10 cellular contexts compared by ENCODE assay signal in the genomic region with DNA sequence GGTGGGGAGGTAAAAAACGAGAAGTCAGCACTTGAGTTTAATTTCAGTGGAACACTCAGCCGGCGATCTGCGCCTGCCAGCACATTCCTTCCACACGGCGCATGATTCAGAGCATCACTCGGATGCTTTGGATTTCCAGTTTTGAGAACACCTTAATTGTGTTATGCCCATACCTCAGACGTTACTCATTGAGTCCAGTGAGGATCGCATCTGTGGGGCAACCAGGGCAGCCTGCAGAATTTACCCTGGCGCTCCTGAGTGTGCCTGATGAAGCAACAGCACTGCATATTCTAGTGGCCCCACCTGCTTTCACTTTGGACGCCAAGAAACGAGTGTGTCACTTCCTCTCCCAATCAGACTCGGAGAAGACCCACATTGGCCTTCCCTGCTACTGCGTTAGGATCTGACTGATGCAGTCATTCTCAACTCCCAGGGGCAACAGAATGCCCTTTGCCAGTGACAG. TPM values are rescaled to one million over a fixed set of nuclear protein-coding genes. Genes with fewer than 3 reads are reported as not detected.
DNase-seq lines count a peak whose midpoint lies in the region; ATAC-seq and TF ChIP-seq lines count a peak whose summit lies in the region.
"Had no signal": no experiment of that assay in that cellular context is flagged by ENCODE, and none has a peak within 500 bp of the region (broad histone marks: within the 10 kb centered on the region; RNA-seq: fewer than 3 reads in every experiment).

No MANE protein-coding gene starts in this region.

- 54 to 80% methylated on average over 9 to 14 of the region's 14 CpGs for WGBS in upper lobe of left lung, 2 donors
- WGBS in aorta, 2 donors: 73 to 81% methylated on average over 14 of the region's 14 CpGs

- H3K27ac ChIP-seq in upper lobe of left lung (peak overlapping the region; percentile 36 to 80 (median 79)), aorta (ENCODE audit: low read depth in 1 of 2, low read length in 2 of 2) (no peak overlapping the region), colonic mucosa (no peak overlapping the region)
- H3K27ac ChIP-seq: C4-2B had no signal

- H3K9me3 ChIP-seq in upper lobe of left lung (no peaks in the 10 kb centered on the region), aorta (ENCODE audit: control insufficient read depth, low read length) (no peaks in the 10 kb centered on the region), colonic mucosa (no peaks in the 10 kb centered on the region)

- DNase-seq in activated naive CD4-positive, alpha-beta T cell treated with anti-CD3 and anti-CD28 coated beads, Interleukin-2, amount 50 U/mL, for 16 hours: no peak
- no peak for DNase-seq in T-helper 2 cell treated with Interferon-gamma antibody and Interleukin-4, amounts not matched to agents 5 μg/mL and 100 μg/mL, for 36 hours (ENCODE audit: low spot score)
- DNase-seq in left ventricle myocardium superior (no peak), upper lobe of left lung (peak in 1 of 2 donors; percentile 46), aorta (no peak), colonic mucosa (no peak), GM10266 (ENCODE audit: extremely low spot score) (no peak)
- DNase-seq: NCI-H1105 had no signal

- no peaks in the 10 kb centered on the region for H3K9me3 Mint-ChIP-seq in activated naive CD4-positive, alpha-beta T cell treated with anti-CD3 and anti-CD28 coated beads, Interleukin-2, amount 50 U/mL, for 24 hours
- H3K9me3 Mint-ChIP-seq in T-helper 2 cell treated with Interferon-gamma antibody and Interleukin-4, amounts not matched to agents 5 μg/mL and 100 μg/mL, for 36 hours: no peaks in the 10 kb centered on the region

- ATAC-seq in left ventricle myocardium superior: peak; percentile 51
- peak; percentile 5 to 36 for ATAC-seq in upper lobe of left lung (ENCODE audit: low FRiP score in 2 of 2)
- ATAC-seq in aorta (ENCODE audit: low FRiP score): no peak

- peak overlapping the region; percentile 30 for H3K4me3 Mint-ChIP-seq in activated naive CD4-positive, alpha-beta T cell treated with anti-CD3 and anti-CD28 coated beads, Interleukin-2, amount 50 U/mL, for 24 hours
- peak overlapping the region; percentile 59 for H3K4me3 Mint-ChIP-seq in T-helper 2 cell treated with Interferon-gamma antibody and Interleukin-4, amounts not matched to agents 5 μg/mL and 100 μg/mL, for 36 hours

- H3K27me3 Mint-ChIP-seq in activated naive CD4-positive, alpha-beta T cell treated with anti-CD3 and anti-CD28 coated beads, Interleukin-2, amount 50 U/mL, for 24 hours: no peaks in the 10 kb centered on the region
- no peaks in the 10 kb centered on the region for H3K27me3 Mint-ChIP-seq in T-helper 2 cell treated with Interferon-gamma antibody and Interleukin-4, amounts not matched to agents 5 μg/mL and 100 μg/mL, for 36 hours (ENCODE audit: low read depth)

- H3K27ac Mint-ChIP-seq in activated naive CD4-positive, alpha-beta T cell treated with anti-CD3 and anti-CD28 coated beads, Interleukin-2, amount 50 U/mL, for 24 hours: no peak overlapping the region
- peak overlapping the region; percentile 60 for H3K27ac Mint-ChIP-seq in T-helper 2 cell treated with Interferon-gamma antibody and Interleukin-4, amounts not matched to agents 5 μg/mL and 100 μg/mL, for 36 hours

- H3K36me3 Mint-ChIP-seq in activated naive CD4-positive, alpha-beta T cell treated with anti-CD3 and anti-CD28 coated beads, Interleukin-2, amount 50 U/mL, for 24 hours: peaks cover 3% of the 10 kb centered on the region
- H3K36me3 Mint-ChIP-seq in T-helper 2 cell treated with Interferon-gamma antibody and Interleukin-4, amounts not matched to agents 5 μg/mL and 100 μg/mL, for 36 hours (ENCODE audit: low read depth): peaks cover 6% of the 10 kb centered on the region

- TF ChIP-seq CTCF in upper lobe of left lung (IDR thresholded peaks at IDR 0.05): peak in 2 of 6 experiments; percentile 6 to 28
- TF ChIP-seq CTCF in colonic mucosa (IDR thresholded peaks at IDR 0.05): no peak
- TF ChIP-seq CTCF in GM10266 (IDR thresholded peaks at IDR 0.05; ENCODE audit: control insufficient read depth, insufficient read depth, low read depth, missing control alignments): no peak

- no peak for TF ChIP-seq POLR2A in upper lobe of left lung (IDR thresholded peaks at IDR 0.05)

- H3K4me1 ChIP-seq in upper lobe of left lung: peaks cover 13 to 24% (median 17%) of the 10 kb centered on the region in 4 donors
- H3K4me1 ChIP-seq in aorta (ENCODE audit: control insufficient read depth in 1 of 2, insufficient read depth in 2 of 2, low read length in 2 of 2): no peaks in the 10 kb centered on the region
- H3K4me1 ChIP-seq in colonic mucosa: no peaks in the 10 kb centered on the region

- H3K9ac ChIP-seq in colonic mucosa (ENCODE audit: low read depth in 2 of 2, low read length in 2 of 2): no peak overlapping the region

- H3K4me1 Mint-ChIP-seq in activated naive CD4-positive, alpha-beta T cell treated with anti-CD3 and anti-CD28 coated beads, Interleukin-2, amount 50 U/mL, for 24 hours: peaks cover 10% of the 10 kb centered on the region
- peaks cover 9% of the 10 kb centered on the region for H3K4me1 Mint-ChIP-seq in T-helper 2 cell treated with Interferon-gamma antibody and Interleukin-4, amounts not matched to agents 5 μg/mL and 100 μg/mL, for 36 hours (ENCODE audit: low read depth)

- intact Hi-C loops in left ventricle myocardium superior (cut with micrococcal nuclease) (no loop called here), aorta (cut with DNase I) (no loop called here), colonic mucosa (cut with DNase I) (no loop called here)

- no peak for TF ChIP-seq EP300 in upper lobe of left lung (IDR thresholded peaks at IDR 0.05)

- H3K4me3 ChIP-seq in upper lobe of left lung: peak overlapping the region in 2 of 4 donors; percentile 9 to 17
- H3K4me3 ChIP-seq in aorta (ENCODE audit: low read length in 2 of 2): no peak overlapping the region
- no peak overlapping the region for H3K4me3 ChIP-seq in colonic mucosa

- peaks cover 0 to 19% (median 4%) of the 10 kb centered on the region in 4 donors for H3K36me3 ChIP-seq in upper lobe of left lung
- no peaks in the 10 kb centered on the region for H3K36me3 ChIP-seq in aorta (ENCODE audit: control insufficient read depth in 1 of 2, insufficient read depth in 2 of 2, low read length in 1 of 2)
- no peaks in the 10 kb centered on the region for H3K36me3 ChIP-seq in colonic mucosa

- H3K27me3 ChIP-seq in upper lobe of left lung (no peaks in the 10 kb centered on the region), aorta (ENCODE audit: control insufficient read depth in 1 of 2, insufficient read depth in 2 of 2, low read length in 1 of 2) (no peaks in the 10 kb centered on the region), colonic mucosa (no peaks in the 10 kb centered on the region)

RNA-seq across cellular contexts. Expression of gene FAM89A, which starts 19.9 kb away (rescaled TPM):
- total RNA-seq in left ventricle myocardium superior (8.6 TPM), upper lobe of left lung (10 to 100 TPM; 17.8 to 64.5 (median 39.3) TPM), aorta (10 to 100 TPM; 10.1 to 11.5 TPM), colonic mucosa (1 to 10 TPM; 3.6 to 6.3 TPM)
- polyA plus RNA-seq in aorta: 1 to 10 TPM; 3.6 to 6.0 TPM

RNA-seq across cellular contexts. Expression of gene ARV1, which starts 41.3 kb away (rescaled TPM):
- total RNA-seq in left ventricle myocardium superior (20.4 TPM), upper lobe of left lung (10 to 100 TPM in 5 of 6 donors, 1 to 10 TPM in 1; 2.3 to 25.2 (median 19.6) TPM), aorta (10 to 100 TPM; 10.7 to 12.2 TPM), colonic mucosa (10 to 100 TPM; 29.3 to 39.6 TPM)
- 10 to 100 TPM; 11.6 to 19.6 TPM for polyA plus RNA-seq in aorta

RNA-seq across cellular contexts. Expression of gene TTC13, which starts 41.5 kb away (rescaled TPM):
- 6.2 TPM for total RNA-seq in left ventricle myocardium superior
- total RNA-seq in upper lobe of left lung: 10 to 100 TPM; 18.6 to 41.9 (median 33.3) TPM
- 10 to 100 TPM; 19.3 to 22.6 TPM for total RNA-seq in aorta
- polyA plus RNA-seq in aorta: 1 to 10 TPM; 6.0 to 10.0 TPM
- total RNA-seq in colonic mucosa: 10 to 100 TPM; 28.0 to 47.0 TPM

Comparison
In these comparisons a context has a peak if more than half of its experiments do, and no peak if none do; other contexts are left out.
1. H3K27ac ChIP-seq: peak in upper lobe of left lung (4 of 4); none in aorta (0 of 2) and colonic mucosa (single experiment).